ENCODE assay signal across 7 cellular contexts in genomic region chrY:11214851-11215250, GRCh38.
A peak's percentile ranks its signal among the peaks of the same experiment; 100 is the strongest.
DNase-seq lines count a peak whose midpoint lies in the region; TF ChIP-seq lines count a peak whose summit lies in the region.
"Not testable (repeated sequence)": the region's sequence is repeated elsewhere in the genome, so short reads cannot be mapped to it uniquely, and the experiment has no call there.

No MANE protein-coding gene starts in this region.

- not testable (repeated sequence) for H3K79me2 ChIP-seq in parathyroid adenoma

- H3K27me3 ChIP-seq in left ventricle myocardium inferior (ENCODE audit: low read depth); parathyroid adenoma (ENCODE audit: control insufficient read depth, insufficient read depth, low read length): not testable (repeated sequence)

- TF ChIP-seq CTCF in cardiac fibroblast (IDR thresholded peaks at IDR 0.05; ENCODE audit: low read depth, low read length); left ventricle myocardium inferior (IDR thresholded peaks at IDR 0.05; ENCODE audit: borderline replicate concordance); parathyroid adenoma (IDR thresholded peaks at IDR 0.05): not testable (repeated sequence)

- not testable (repeated sequence) for H3K4me1 ChIP-seq in left ventricle myocardium inferior, parathyroid adenoma

- not testable (repeated sequence) for H3K27ac ChIP-seq in left ventricle myocardium inferior (replicated peaks); parathyroid adenoma

- H3K4me3 ChIP-seq in cardiac fibroblast (replicated peaks in 1 of 2; ENCODE audit: low read depth in 2 of 2, low read length in 2 of 2): peak overlapping the region; percentile 13 to 55
- peak overlapping the region; percentile 58 for H3K4me3 ChIP-seq in left ventricle myocardium inferior
- H3K4me3 ChIP-seq in parathyroid adenoma (ENCODE audit: low read depth, low read length): peak overlapping the region; percentile 57

- in situ Hi-C loops in G401 (cut with HindIII; ENCODE audit: low sequenced_read_pairs); SK-MEL-5 (cut with HindIII; ENCODE audit: low pct_unique_long_range_greater_than_20kb, low sequenced_read_pairs): not testable (repeated sequence)

- not testable (repeated sequence) for H3K9ac ChIP-seq in parathyroid adenoma

- H3K4me2 ChIP-seq in parathyroid adenoma (ENCODE audit: low read length): not testable (repeated sequence)

- not testable (repeated sequence) for H3K9me3 ChIP-seq in left ventricle myocardium inferior (replicated peaks); parathyroid adenoma (ENCODE audit: control insufficient read depth, low read length)

- peak; percentile 0 for DNase-seq in G401 (ENCODE audit: low spot score)
- DNase-seq in SK-MEL-5 (ENCODE audit: low read depth, low spot score): peak; percentile 0
- DNase-seq in activated T-cell treated with anti-CD3 and anti-CD28 coated beads for 48 hours (ENCODE audit: low read depth): peak; percentile 4
- DNase-seq in cardiac fibroblast (ENCODE audit: low read depth in 2 of 2): peak; percentile 2 to 35
- not testable (repeated sequence) for DNase-seq in left ventricle myocardium inferior
- peak; percentile 24 for DNase-seq in stimulated activated CD8-positive, alpha-beta memory T cell treated with anti-CD3 and anti-CD28 coated beads, Interleukin-4, amount 100 ng/mL, for 48 hours

- H2AFZ ChIP-seq in parathyroid adenoma: not testable (repeated sequence)

- not testable (repeated sequence) for H3K36me3 ChIP-seq in left ventricle myocardium inferior; parathyroid adenoma (ENCODE audit: control insufficient read depth, insufficient read depth, low read length)

- intact Hi-C loops in left ventricle myocardium inferior (cut with micrococcal nuclease): not testable (repeated sequence)
